ENCODE assay signal across 9 cellular contexts in the genomic region with DNA sequence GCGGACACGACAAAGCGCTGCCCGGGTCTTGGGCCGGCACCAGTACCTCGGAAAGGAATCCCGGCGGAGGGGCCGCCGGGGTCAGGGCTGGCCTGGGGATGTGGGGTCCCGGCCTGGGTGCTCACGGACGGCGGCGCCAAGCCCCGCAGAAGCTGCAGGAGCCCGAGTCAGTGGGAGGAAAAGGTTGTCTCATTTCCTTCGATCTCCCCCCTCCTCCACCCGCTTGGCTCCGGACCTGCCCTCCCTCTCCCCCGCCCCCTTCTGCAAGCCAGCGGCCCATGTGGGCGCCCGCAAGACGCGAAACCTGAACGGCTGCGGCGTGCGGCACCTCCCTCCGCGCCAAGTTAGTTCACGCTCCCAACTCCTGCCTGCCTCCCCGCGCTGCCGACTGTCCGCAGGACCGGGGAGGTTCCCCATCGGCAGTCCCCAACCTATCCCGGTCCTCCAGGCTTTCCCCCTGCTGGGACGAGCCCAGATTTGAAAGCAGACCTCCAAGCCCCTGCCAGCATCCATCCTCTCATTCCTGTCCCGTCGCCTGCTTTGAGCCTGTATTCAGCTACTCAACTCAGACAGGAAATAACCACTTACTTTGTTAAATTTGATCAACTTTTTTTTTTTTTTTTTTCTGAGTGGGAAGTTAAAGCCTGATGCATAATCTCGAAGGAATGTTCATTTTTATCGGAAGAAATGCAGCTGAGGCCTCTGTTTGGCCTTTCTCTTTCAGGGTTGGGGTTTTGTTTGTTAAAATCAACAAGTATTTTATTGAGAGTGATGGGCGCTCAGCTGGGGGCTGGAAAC. TPM values are rescaled to one million over a fixed set of nuclear protein-coding genes. Genes with fewer than 3 reads are reported as not detected.
DNase-seq lines count a peak whose midpoint lies in the region; ATAC-seq and TF ChIP-seq lines count a peak whose summit lies in the region.
"Had no signal": no experiment of that assay in that cellular context is flagged by ENCODE, and none has a peak within 500 bp of the region (broad histone marks: within the 10 kb centered on the region; RNA-seq: fewer than 3 reads in every experiment).

TSS of gene EVA1A (minus strand) at position 172 of the 798 bp plus-strand sequence. CDS start 42,799 bp downstream, outside the sequence.

- H3K36me3 ChIP-seq in neuronal stem cell (replicated peaks in 1 of 2; ENCODE audit: control insufficient read depth in 2 of 2, insufficient read depth in 2 of 2, low read length in 2 of 2): no peaks in the 10 kb centered on the region

- H2BK15ac ChIP-seq in neuronal stem cell (ENCODE audit: low read length): peak within 1 kb of the TSS; percentile 5

- no peak within 1 kb of the TSS for H2BK120ac ChIP-seq in neuronal stem cell (ENCODE audit: low read depth, low read length)

- no peak within 1 kb of the TSS for H3K27ac ChIP-seq in neuronal stem cell (replicated peaks; ENCODE audit: low read length)
- H3K27ac ChIP-seq: C4-2B had no signal

- no peak within 1 kb of the TSS for H2BK5ac ChIP-seq in neuronal stem cell (ENCODE audit: low read length)

- peaks cover 5 to 8% of the 10 kb centered on the region in 2 donors for H3K4me1 ChIP-seq in neuronal stem cell (ENCODE audit: control insufficient read depth in 2 of 2, insufficient read depth in 1 of 2, low read depth in 1 of 2, low read length in 2 of 2)

- H3K27ac Mint-ChIP-seq in activated CD4-positive, alpha-beta memory T cell treated with anti-CD3 and anti-CD28 coated beads, Interleukin-2, amount 10 ng/mL, durations not matched to agents 7 days and 5 days: no peak within 1 kb of the TSS

- H3K79me1 ChIP-seq in neuronal stem cell (ENCODE audit: low read depth, low read length): no peaks in the 10 kb centered on the region

- H3K36me3 Mint-ChIP-seq in activated CD4-positive, alpha-beta memory T cell treated with anti-CD3 and anti-CD28 coated beads, Interleukin-2, amount 10 ng/mL, durations not matched to agents 7 days and 5 days (ENCODE audit: low read depth): no peaks in the 10 kb centered on the region

- H3K9me3 Mint-ChIP-seq in activated CD4-positive, alpha-beta memory T cell treated with anti-CD3 and anti-CD28 coated beads, Interleukin-2, amount 10 ng/mL, durations not matched to agents 7 days and 5 days: no peaks in the 10 kb centered on the region

- WGBS in neuronal stem cell (ENCODE audit: extremely low coverage in 2 of 2, insufficient read length in 2 of 2, insufficient replicate concordance in 1 of 2), 2 donors: no CpG with 5 or more reads among the region's 46 CpGs

- H3K18ac ChIP-seq in neuronal stem cell (ENCODE audit: low read length): peak within 1 kb of the TSS; percentile 85

- peaks cover 12% of the 10 kb centered on the region for H3K4me1 Mint-ChIP-seq in activated CD4-positive, alpha-beta memory T cell treated with anti-CD3 and anti-CD28 coated beads, Interleukin-2, amount 10 ng/mL, durations not matched to agents 7 days and 5 days

- DNase-seq in NCI-H1092 treated with DMSO at 0.1 percent for 48 hours (lab: John Stamatoyannopoulos, UW): peak; percentile 13
- DNase-seq in NCI-H1092 (lab: John Stamatoyannopoulos, UW): no peak
- DNase-seq in activated CD4-positive, alpha-beta memory T cell treated with anti-CD3 and anti-CD28 coated beads, Interleukin-2, amount 10 ng/mL, durations not matched to agents 7 days and 5 days: no peak
- peak; percentile 54 for DNase-seq in fibroblast of villous mesenchyme (ENCODE audit: low read depth)
- DNase-seq in neuronal stem cell (ENCODE audit: low spot score): peak; percentile 52

- H3K4me2 ChIP-seq in neuronal stem cell (ENCODE audit: insufficient read depth, low read length, poor library complexity, severe bottlenecking): peak within 1 kb of the TSS; percentile 82

- H3K4me3 ChIP-seq in fibroblast of villous mesenchyme (ENCODE audit: low read depth, low read length) (peak within 1 kb of the TSS; percentile 70), neuronal stem cell (ENCODE audit: low read length in 2 of 2) (peak within 1 kb of the TSS; percentile 62 to 91)

- no peak within 1 kb of the TSS for H3K14ac ChIP-seq in neuronal stem cell (ENCODE audit: low read length)

- H4K8ac ChIP-seq in neuronal stem cell (ENCODE audit: low read depth, low read length): no peak within 1 kb of the TSS

- POLR2A ChIA-PET in activated CD4-positive, alpha-beta memory T cell treated with anti-CD3 and anti-CD28 coated beads, Interleukin-2, amount 10 ng/mL, durations not matched to agents 7 days and 5 days (lab: Charles Lee): no interaction called here

- no peak within 1 kb of the TSS for H3K4ac ChIP-seq in neuronal stem cell (ENCODE audit: low read length)

- H3K27me3 Mint-ChIP-seq in activated CD4-positive, alpha-beta memory T cell treated with anti-CD3 and anti-CD28 coated beads, Interleukin-2, amount 10 ng/mL, durations not matched to agents 7 days and 5 days: peaks cover 51% of the 10 kb centered on the region

- H2AFZ ChIP-seq in neuronal stem cell (ENCODE audit: low read length): peak within 1 kb of the TSS; percentile 94

- peak within 1 kb of the TSS; percentile 67 for H3K4me3 Mint-ChIP-seq in activated CD4-positive, alpha-beta memory T cell treated with anti-CD3 and anti-CD28 coated beads, Interleukin-2, amount 10 ng/mL, durations not matched to agents 7 days and 5 days

- no peak within 1 kb of the TSS for H4K91ac ChIP-seq in neuronal stem cell (ENCODE audit: low read depth, low read length, poor library complexity)

- no peak for TF ChIP-seq CTCF in fibroblast of villous mesenchyme (IDR thresholded peaks at IDR 0.05; ENCODE audit: insufficient read depth, low read depth, low read length)

- peak; percentile 32 for ATAC-seq in HG03521 (IDR thresholded peaks at IDR 0.05; ENCODE audit: unreplicated experiment)
- ATAC-seq in HG02763 (IDR thresholded peaks at IDR 0.05; ENCODE audit: unreplicated experiment): no peak
- no peak for ATAC-seq in GM21390 (IDR thresholded peaks at IDR 0.05; ENCODE audit: unreplicated experiment)

- CTCF ChIA-PET in activated CD4-positive, alpha-beta memory T cell treated with anti-CD3 and anti-CD28 coated beads, Interleukin-2, amount 10 ng/mL, durations not matched to agents 7 days and 5 days (lab: Charles Lee): interaction anchor here (0.7 kb wide), 1 partner anchor 70 kb away, joined by 4 read pairs; no protein-coding TSS in a partner anchor

- H3K23ac ChIP-seq in neuronal stem cell (ENCODE audit: low read depth, low read length, poor library complexity): no peak within 1 kb of the TSS

- H2AK5ac ChIP-seq in neuronal stem cell (ENCODE audit: low read depth, low read length): no peak within 1 kb of the TSS

- H3K9ac ChIP-seq in neuronal stem cell (ENCODE audit: low read depth, low read length, poor library complexity): peak within 1 kb of the TSS; percentile 86

- H3K27me3 ChIP-seq in neuronal stem cell (ENCODE audit: control insufficient read depth in 3 of 3, insufficient read depth in 3 of 3, low read depth in 1 of 3, low read length in 3 of 3): peaks cover 0 to 8% (median 0%) of the 10 kb centered on the region in 3 experiments

- no peaks in the 10 kb centered on the region for H3K9me3 ChIP-seq in neuronal stem cell (replicated peaks in 1 of 2; ENCODE audit: control insufficient read depth in 2 of 2, insufficient read depth in 1 of 2, low read depth in 1 of 2, low read length in 2 of 2)

- H2BK12ac ChIP-seq in neuronal stem cell (ENCODE audit: low read length): no peak within 1 kb of the TSS

RNA-seq across cellular contexts. Expression of gene EVA1A, which starts in this region (rescaled TPM):
- not detected for total RNA-seq in activated CD4-positive, alpha-beta memory T cell treated with anti-CD3 and anti-CD28 coated beads, Interleukin-2, amount 10 ng/mL, durations not matched to agents 7 days and 5 days
- total RNA-seq in fibroblast of villous mesenchyme: 44.9 and 48.3 TPM in 2 replicates
- 1.7 TPM for polyA plus RNA-seq in neuronal stem cell (2013, experiment 1 of 2)
- 1.6 TPM for polyA plus RNA-seq in neuronal stem cell (2013, experiment 2 of 2)

Comparison
In these comparisons a context has a peak if more than half of its experiments do, and no peak if none do; other contexts are left out.
1. RNA of gene EVA1A (total RNA-seq): 44.9 to 48.3 TPM in fibroblast of villous mesenchyme; not detected in activated CD4-positive, alpha-beta memory T cell treated with anti-CD3 and anti-CD28 coated beads, Interleukin-2, amount 10 ng/mL, durations not matched to agents 7 days and 5 days; every median in the first group is over 10 times any median in the second.
2. DNase-seq: peak in NCI-H1092 treated with DMSO at 0.1 percent for 48 hours (single experiment), fibroblast of villous mesenchyme (single experiment) and neuronal stem cell (single experiment); none in NCI-H1092 (single experiment) and activated CD4-positive, alpha-beta memory T cell treated with anti-CD3 and anti-CD28 coated beads, Interleukin-2, amount 10 ng/mL, durations not matched to agents 7 days and 5 days (single experiment).